ENCODE assay signal across 8 cellular contexts in genomic region chr9:134099123-134099761, GRCh38. TPM values are rescaled to one million over a fixed set of nuclear protein-coding genes. Genes with fewer than 3 reads are reported as not detected.
DNase-seq lines count a peak whose midpoint lies in the region; ATAC-seq and TF ChIP-seq lines count a peak whose summit lies in the region.

No MANE protein-coding gene starts in this region.

- POLR2A ChIA-PET in activated naive CD8-positive, alpha-beta T cell treated with anti-CD3 and anti-CD28 coated beads, Interleukin-2, amount 10 ng/mL, durations not matched to agents 7 days and 5 days (lab: Charles Lee): no interaction called here

- peaks cover 3% of the 10 kb centered on the region for H3K4me1 Mint-ChIP-seq in activated naive CD8-positive, alpha-beta T cell treated with anti-CD3 and anti-CD28 coated beads, Interleukin-2, amount 10 ng/mL, durations not matched to agents 7 days and 5 days
- H3K4me1 Mint-ChIP-seq in immature natural killer cell: no peaks in the 10 kb centered on the region

- H3K9me3 Mint-ChIP-seq in activated naive CD8-positive, alpha-beta T cell treated with anti-CD3 and anti-CD28 coated beads, Interleukin-2, amount 10 ng/mL, durations not matched to agents 7 days and 5 days: peaks cover 2% of the 10 kb centered on the region
- no peaks in the 10 kb centered on the region for H3K9me3 Mint-ChIP-seq in immature natural killer cell

- peak; percentile 88 for ATAC-seq in activated naive CD8-positive, alpha-beta T cell treated with anti-CD3 and anti-CD28 coated beads, Interleukin-2, amount 10 ng/mL, durations not matched to agents 7 days and 5 days (ENCODE audit: low read depth)
- ATAC-seq in HG02678 (IDR thresholded peaks at IDR 0.05; ENCODE audit: unreplicated experiment): no peak

- DNase-seq in Daoy (ENCODE audit: low read depth) (peak; percentile 42), LNCaP clone FGC (ENCODE audit: low read depth) (peak; percentile 27), immature natural killer cell (peak; percentile 38 to 47 (median 45)), NCI-H446 treated with DMSO at 0.1 percent for 48 hours (lab: John Stamatoyannopoulos, UW) (no peak)
- DNase-seq in activated naive CD8-positive, alpha-beta T cell treated with anti-CD3 and anti-CD28 coated beads, Interleukin-2, amount 10 ng/mL, durations not matched to agents 7 days and 5 days: peak; percentile 44
- peak; percentile 37 to 39 for DNase-seq in stimulated activated CD4-positive, alpha-beta T cell treated with anti-CD3 and anti-CD28 coated beads, Interleukin-4, amount 100 ng/mL, for 4 hours

- H3K9ac ChIP-seq in SU-DHL-6 (ENCODE audit: low read length): no peak overlapping the region

- TF ChIP-seq CTCF in LNCaP clone FGC (IDR thresholded peaks at IDR 0.05; ENCODE audit: control insufficient read depth, extremely low read depth, insufficient read depth): peak; percentile 82
- peak; percentile 53 for TF ChIP-seq CTCF in SU-DHL-6 (IDR thresholded peaks at IDR 0.05; ENCODE audit: insufficient read depth, low read length, poor library complexity, severe bottlenecking)

- no peaks in the 10 kb centered on the region for H3K27me3 ChIP-seq in SU-DHL-6 (ENCODE audit: low read length)

- no peaks in the 10 kb centered on the region for H4K20me1 ChIP-seq in SU-DHL-6 (ENCODE audit: low read depth, low read length)

- H3K36me3 ChIP-seq in SU-DHL-6 (ENCODE audit: low read length): no peaks in the 10 kb centered on the region

- H3K4me2 ChIP-seq in SU-DHL-6 (ENCODE audit: low read depth, low read length, poor library complexity, severe bottlenecking): no peak overlapping the region

- peaks cover 6% of the 10 kb centered on the region for H3K27me3 Mint-ChIP-seq in activated naive CD8-positive, alpha-beta T cell treated with anti-CD3 and anti-CD28 coated beads, Interleukin-2, amount 10 ng/mL, durations not matched to agents 7 days and 5 days
- H3K27me3 Mint-ChIP-seq in immature natural killer cell (ENCODE audit: low read depth in 3 of 3): peaks cover 0 to 13% (median 2%) of the 10 kb centered on the region in 3 donors

- H3K36me3 Mint-ChIP-seq in activated naive CD8-positive, alpha-beta T cell treated with anti-CD3 and anti-CD28 coated beads, Interleukin-2, amount 10 ng/mL, durations not matched to agents 7 days and 5 days: no peaks in the 10 kb centered on the region
- H3K36me3 Mint-ChIP-seq in immature natural killer cell: no peaks in the 10 kb centered on the region

- H2AFZ ChIP-seq in SU-DHL-6 (ENCODE audit: low read depth, low read length, severe bottlenecking): no peak overlapping the region

- no peaks in the 10 kb centered on the region for H3F3A ChIP-seq in SU-DHL-6 (ENCODE audit: insufficient read depth)

- no peaks in the 10 kb centered on the region for H3K79me2 ChIP-seq in SU-DHL-6 (ENCODE audit: insufficient read depth, low read length)

- H3K4me3 Mint-ChIP-seq in activated naive CD8-positive, alpha-beta T cell treated with anti-CD3 and anti-CD28 coated beads, Interleukin-2, amount 10 ng/mL, durations not matched to agents 7 days and 5 days: no peak overlapping the region
- H3K4me3 Mint-ChIP-seq in immature natural killer cell: no peak overlapping the region

- H3K27ac ChIP-seq in SU-DHL-6 (ENCODE audit: low read depth, low read length): no peak overlapping the region

- no peak overlapping the region for H3K27ac Mint-ChIP-seq in activated naive CD8-positive, alpha-beta T cell treated with anti-CD3 and anti-CD28 coated beads, Interleukin-2, amount 10 ng/mL, durations not matched to agents 7 days and 5 days
- H3K27ac Mint-ChIP-seq in immature natural killer cell: no peak overlapping the region

- no peak overlapping the region for H3K4me3 ChIP-seq in LNCaP clone FGC (ENCODE audit: low read depth, low read length)
- no peak overlapping the region for H3K4me3 ChIP-seq in SU-DHL-6 (ENCODE audit: insufficient read depth, low read length, poor library complexity, severe bottlenecking)

- H3K9me2 ChIP-seq in SU-DHL-6 (replicated peaks; ENCODE audit: insufficient read depth, low read length): no peaks in the 10 kb centered on the region

- no peaks in the 10 kb centered on the region for H3K9me3 ChIP-seq in SU-DHL-6 (ENCODE audit: insufficient read depth, low read length)

RNA-seq across cellular contexts. Expression of gene BRD3, which starts 31.4 kb away (rescaled TPM):
- total RNA-seq in Daoy (2014; rRNA removed; shearing (Covaris generic)): 6.4 and 6.5 TPM in 2 replicates
- 10 to 100 TPM; 50.7 to 54.1 TPM for total RNA-seq in activated naive CD8-positive, alpha-beta T cell treated with anti-CD3 and anti-CD28 coated beads, Interleukin-2, amount 10 ng/mL, durations not matched to agents 7 days and 5 days
- polyA plus RNA-seq in immature natural killer cell: 10 to 100 TPM; 24.2 to 43.4 (median 29.0) TPM

RNA-seq across cellular contexts. Expression of gene WDR5, which starts 36.6 kb away (rescaled TPM):
- total RNA-seq in Daoy (2014; rRNA removed; shearing (Covaris generic)): 36.5 and 40.9 TPM in 2 replicates
- total RNA-seq in activated naive CD8-positive, alpha-beta T cell treated with anti-CD3 and anti-CD28 coated beads, Interleukin-2, amount 10 ng/mL, durations not matched to agents 7 days and 5 days: 10 to 100 TPM; 35.4 to 37.6 TPM
- polyA plus RNA-seq in immature natural killer cell: 10 to 100 TPM; 11.2 to 15.1 (median 14.7) TPM
